Comparison of ENCODE assay signal across 27 cellular contexts in genomic region chr1:231188768-231189167, GRCh38. TPM values are rescaled to one million over a fixed set of nuclear protein-coding genes. Genes with fewer than 3 reads are reported as not detected.
"Had no signal": no experiment of that assay in that cellular context is flagged by ENCODE, and none has a peak within 500 bp of the region (broad histone marks: within the 10 kb centered on the region; RNA-seq: fewer than 3 reads in every experiment).

No MANE protein-coding gene starts in this region.

- DNase-seq: activated B cell treated with CpG ODN at 0.5 μM for 24 hours; activated CD4-positive, alpha-beta memory T cell treated with anti-CD3 and anti-CD28 coated beads for 36 hours; activated CD4-positive, alpha-beta T cell treated with anti-CD3 and anti-CD28 coated beads for 4 hours; activated CD4-positive, alpha-beta T cell treated with anti-CD3 and anti-CD28 coated beads, Interleukin-2, amount 10 ng/mL, durations not matched to agents 24 days and 14 days; activated CD4-positive, alpha-beta T cell treated with anti-CD3 and anti-CD28 coated beads, Interleukin-2, amount 50 U/mL, for 1 hour; activated CD4-positive, alpha-beta T cell treated with anti-CD3 and anti-CD28 coated beads, Interleukin-2, amount 50 U/mL, for 4 hours; activated CD4-positive, CD25-positive, alpha-beta regulatory T cell treated with anti-CD3 and anti-CD28 coated beads, Interleukin-2, amount 50 U/mL, for 72 hours; activated CD8-positive, alpha-beta memory T cell treated with anti-CD3 and anti-CD28 coated beads for 24 hours; activated CD8-positive, alpha-beta memory T cell treated with anti-CD3 and anti-CD28 coated beads, Interleukin-2, amount 10 ng/mL, durations not matched to agents 7 days and 5 days; activated CD8-positive, alpha-beta memory T cell treated with anti-CD3 and anti-CD28 coated beads, Interleukin-2, amount 50 U/mL, for 48 hours; activated CD8-positive, alpha-beta T cell treated with anti-CD3 and anti-CD28 coated beads, Interleukin-2, amount 10 ng/mL, durations not matched to agents 7 days and 5 days; activated gamma-delta T cell; activated naive CD4-positive, alpha-beta T cell treated with anti-CD3 and anti-CD28 coated beads, Interleukin-2, amount 10 ng/mL, durations not matched to agents 7 days and 5 days; activated naive CD4-positive, alpha-beta T cell treated with Interleukin-2 at 50 U/mL for 16 hours; activated naive CD8-positive, alpha-beta T cell treated with anti-CD3 and anti-CD28 coated beads, Interleukin-2, amount 10 ng/mL, durations not matched to agents 7 days and 5 days; activated naive CD8-positive, alpha-beta T cell treated with anti-CD3 and anti-CD28 coated beads, Interleukin-2, amount 50 U/mL, for 24 hours; activated T-cell treated with anti-CD3 and anti-CD28 coated beads, Interleukin-2, amount 50 U/mL, for 24 hours; activated T-cell treated with anti-CD3 and anti-CD28 coated beads, Interleukin-2, amount 50 U/mL, for 48 hours; cerebellar nuclear complex; SW 1271; T-helper 1 cell; T-helper 2 cell; T-helper 9 cell had no signal

- H3K27me3 ChIP-seq: ascending aorta had no signal

- H3K27ac ChIP-seq: ascending aorta, VCaP had no signal

- H3K36me3 ChIP-seq: ascending aorta had no signal

- H3K4me3 ChIP-seq: ascending aorta had no signal

- H3K9me3 ChIP-seq: ascending aorta had no signal

- H3K4me1 ChIP-seq: ascending aorta had no signal

- FAIRE-seq: TTC549 had no signal

RNA-seq across cellular contexts. Expression of gene TRIM67, which starts 26.9 kb away (rescaled TPM):
- total RNA-seq: activated B cell treated with CpG ODN at 0.5 μM for 24 hours; activated CD4-positive, alpha-beta memory T cell treated with anti-CD3 and anti-CD28 coated beads for 36 hours; activated CD4-positive, alpha-beta T cell treated with anti-CD3 and anti-CD28 coated beads, Interleukin-2, amount 10 ng/mL, durations not matched to agents 24 days and 14 days; activated CD8-positive, alpha-beta memory T cell treated with anti-CD3 and anti-CD28 coated beads, Interleukin-2, amount 10 ng/mL, durations not matched to agents 7 days and 5 days; activated CD8-positive, alpha-beta T cell treated with anti-CD3 and anti-CD28 coated beads, Interleukin-2, amount 10 ng/mL, durations not matched to agents 7 days and 5 days; activated naive CD8-positive, alpha-beta T cell treated with anti-CD3 and anti-CD28 coated beads, Interleukin-2, amount 10 ng/mL, durations not matched to agents 7 days and 5 days; activated T-helper 2 cell treated with anti-CD3 and anti-CD28 coated beads, Interferon-gamma antibody, Interleukin-2, Interleukin-4, amounts not matched to agents 10 μg/mL and 5 μg/mL and 100 μg/mL, durations not matched to agents 14 hours and 24 hours and 36 hours; ascending aorta had no signal
